ENCODE assay signal across 1 cellular context in genomic region chr9:122403381-122404002, GRCh38.
TF ChIP-seq lines count a peak whose summit lies in the region.

No MANE protein-coding gene starts in this region.

TF ChIP-seq in K562, 482 proteins besides CTCF, POLR2A, EP300 and RAD21 (continued from another document):
- TF ChIP-seq RNF219 (CRISPR knock-in tag; IDR thresholded peaks at IDR 0.05) (no peak), MCM5 (IDR thresholded peaks at IDR 0.05; ENCODE audit: low read depth) (no peak), SP2 (IDR thresholded peaks at IDR 0.05; ENCODE audit: extremely low read depth, low read depth, low read length, poor library complexity, severe bottlenecking) (no peak), MECOM (CRISPR knock-in tag; IDR thresholded peaks at IDR 0.05) (no peak), BCLAF1 (IDR thresholded peaks at IDR 0.05; ENCODE audit: borderline replicate concordance in 1 of 2, control insufficient read depth in 1 of 2, low read depth in 2 of 2, low read length in 1 of 2) (no peak), ILF3 (IDR thresholded peaks at IDR 0.05; ENCODE audit: borderline replicate concordance) (no peak), KDM1A (IDR thresholded peaks at IDR 0.05) (no peak), POLR2AphosphoS2 (IDR thresholded peaks at IDR 0.05; ENCODE audit: low read length) (no peak), ZNF707 (CRISPR knock-in tag; conservative IDR thresholded peaks at IDR 0.05) (no peak), ZNF764 (CRISPR knock-in tag; IDR thresholded peaks at IDR 0.05; ENCODE audit: low read depth) (no peak), SAP30 (IDR thresholded peaks at IDR 0.05; ENCODE audit: borderline replicate concordance, insufficient read depth, low read depth, low read length, poor library complexity, severe bottlenecking) (no peak), ZNF263 (CRISPR knock-in tag; IDR thresholded peaks at IDR 0.05; ENCODE audit: borderline replicate concordance) (no peak), SIN3A (IDR thresholded peaks at IDR 0.05; ENCODE audit: borderline replicate concordance in 2 of 2, control insufficient read depth in 1 of 2, low read depth in 2 of 2, low read length in 2 of 2) (no peak), ARNT (IDR thresholded peaks at IDR 0.05) (no peak), RBBP5 (IDR thresholded peaks at IDR 0.05; ENCODE audit: borderline replicate concordance, insufficient read depth, low read length, poor library complexity, severe bottlenecking) (no peak)
TF ChIP-seq in K562: peak in this region for 0.
